10 cellular contexts compared by ENCODE assay signal in genomic region chr3:195151866-195152526, GRCh38.
DNase-seq lines count a peak whose midpoint lies in the region; ATAC-seq and TF ChIP-seq lines count a peak whose summit lies in the region.
"Had no signal": no experiment of that assay in that cellular context is flagged by ENCODE, and none has a peak within 500 bp of the region (broad histone marks: within the 10 kb centered on the region; RNA-seq: fewer than 3 reads in every experiment).

No MANE protein-coding gene starts in this region.

- H4K91ac ChIP-seq in mesenchymal stem cell (ENCODE audit: low read length) = peak overlapping the region; percentile 85

- H2BK5ac ChIP-seq in mesenchymal stem cell (ENCODE audit: low read depth, low read length, poor library complexity, severe bottlenecking) = no peak overlapping the region

- ATAC-seq in GM19395 (IDR thresholded peaks at IDR 0.05; ENCODE audit: unreplicated experiment) = no peak
- no peak for ATAC-seq in GM18511 (IDR thresholded peaks at IDR 0.05; ENCODE audit: unreplicated experiment)

- 31% methylated on average over 7 of the region's 11 CpGs for WGBS in mesenchymal stem cell

- H4K8ac ChIP-seq in mesenchymal stem cell (ENCODE audit: low read length) = peak overlapping the region; percentile 61

- H3K36me3 ChIP-seq in mesenchymal stem cell (ENCODE audit: control insufficient read depth in 1 of 2, insufficient read depth in 2 of 2, low read depth in 1 of 2, low read length in 2 of 2) = peaks cover 0 to 5% of the 10 kb centered on the region in 2 experiments

- H3K4me1 Mint-ChIP-seq in chondrocyte (ENCODE audit: low read depth) = peaks cover 62% of the 10 kb centered on the region

- TF ChIP-seq CTCF in chondrocyte (IDR thresholded peaks at IDR 0.05) = no peak

- peak overlapping the region; percentile 50 for H3K9ac ChIP-seq in mesenchymal stem cell (ENCODE audit: low read length)

- H2AK5ac ChIP-seq in mesenchymal stem cell (ENCODE audit: low read length, severe bottlenecking) = no peak overlapping the region

- H2AFZ ChIP-seq in mesenchymal stem cell (ENCODE audit: low read depth, low read length) = no peak overlapping the region

- peak overlapping the region; percentile 77 for H3K27ac Mint-ChIP-seq in chondrocyte (ENCODE audit: unreplicated experiment)

- H2BK15ac ChIP-seq in mesenchymal stem cell (ENCODE audit: low read depth, poor library complexity, severe bottlenecking) = no peak overlapping the region

- H3K4me1 ChIP-seq in mesenchymal stem cell (ENCODE audit: control insufficient read depth, insufficient read depth, low read depth, low read length) = peaks cover 28% of the 10 kb centered on the region

- H3K79me1 ChIP-seq in mesenchymal stem cell (replicated peaks; ENCODE audit: low read length, poor library complexity, severe bottlenecking) = peaks cover 4% of the 10 kb centered on the region

- no peak overlapping the region for H3K4me3 ChIP-seq in mesenchymal stem cell (ENCODE audit: insufficient read depth in 1 of 2, low read depth in 1 of 2, low read length in 2 of 2)

- no peaks in the 10 kb centered on the region for H3K36me3 Mint-ChIP-seq in chondrocyte (ENCODE audit: low read depth)

- peak overlapping the region; percentile 65 to 92 for H3K4ac ChIP-seq in mesenchymal stem cell (ENCODE audit: low read depth in 1 of 2, low read length in 2 of 2)

- no peaks in the 10 kb centered on the region for H3K9me3 Mint-ChIP-seq in chondrocyte (ENCODE audit: low read depth)
- H3K9me3 Mint-ChIP-seq: CD4-positive, alpha-beta memory T cell had no signal

- no peak overlapping the region for H3K4me2 ChIP-seq in mesenchymal stem cell (ENCODE audit: low read length, poor library complexity, severe bottlenecking)

- no peak overlapping the region for H3K27ac ChIP-seq in mesenchymal stem cell (ENCODE audit: low read length, poor library complexity, severe bottlenecking)

- H3K9me3 ChIP-seq in mesenchymal stem cell (ENCODE audit: control insufficient read depth, low read length) = no peaks in the 10 kb centered on the region

- DNase-seq in 8988T = peak; percentile 63
- DNase-seq in HS-5 (ENCODE audit: low read depth) = peak; percentile 45
- no peak for DNase-seq in chondrocyte (ENCODE audit: low spot score)
- peak; percentile 94 for DNase-seq in mesenchymal stem cell
- DNase-seq in activated CD4-positive, alpha-beta T cell treated with anti-CD3 and anti-CD28 coated beads, Interleukin-2, amount 50 U/mL, for 4 hours = no peak
- no peak for DNase-seq in effector CD8-positive, alpha-beta T cell (lab: John Stamatoyannopoulos, UW)
- DNase-seq: CD4-positive, alpha-beta memory T cell; NCI-H2081 had no signal

- H3K23ac ChIP-seq in mesenchymal stem cell (ENCODE audit: low read length in 2 of 2) = no peak overlapping the region

- peak overlapping the region; percentile 71 for H2BK120ac ChIP-seq in mesenchymal stem cell (ENCODE audit: low read depth, low read length)

- H3K14ac ChIP-seq in mesenchymal stem cell (ENCODE audit: low read length in 2 of 2) = peak overlapping the region in 1 of 2 experiments; percentile 76

- H3K4me3 Mint-ChIP-seq in chondrocyte (ENCODE audit: unreplicated experiment) = no peak overlapping the region

- peak overlapping the region; percentile 75 to 77 for H3K18ac ChIP-seq in mesenchymal stem cell (ENCODE audit: low read depth in 1 of 2, low read length in 2 of 2)

- H3K27me3 ChIP-seq in mesenchymal stem cell (ENCODE audit: control insufficient read depth in 1 of 2, insufficient read depth in 1 of 2, low read length in 2 of 2) = no peaks in the 10 kb centered on the region

- H3K27me3 Mint-ChIP-seq in chondrocyte (ENCODE audit: low read depth) = no peaks in the 10 kb centered on the region
- H3K27me3 Mint-ChIP-seq: CD4-positive, alpha-beta memory T cell had no signal

- H2BK12ac ChIP-seq in mesenchymal stem cell (ENCODE audit: low read length in 2 of 2) = peak overlapping the region; percentile 53 to 85

Comparison
In these comparisons a context has a peak if more than half of its experiments do, and no peak if none do; other contexts are left out.
1. DNase-seq: peak in 8988T (single experiment), HS-5 (single experiment) and mesenchymal stem cell (single experiment); none in chondrocyte (single experiment), activated CD4-positive, alpha-beta T cell treated with anti-CD3 and anti-CD28 coated beads, Interleukin-2, amount 50 U/mL, for 4 hours (0 of 2) and effector CD8-positive, alpha-beta T cell (single experiment).